ENCODE assay signal across 10 cellular contexts in genomic region chr5:138605254-138605972, GRCh38. TPM values are rescaled to one million over a fixed set of nuclear protein-coding genes. Genes with fewer than 3 reads are reported as not detected.
DNase-seq lines count a peak whose midpoint lies in the region; ATAC-seq and TF ChIP-seq lines count a peak whose summit lies in the region.
"Had no signal": no experiment of that assay in that cellular context is flagged by ENCODE, and none has a peak within 500 bp of the region (broad histone marks: within the 10 kb centered on the region; RNA-seq: fewer than 3 reads in every experiment).

No MANE protein-coding gene starts in this region.

- H3K4me2 ChIP-seq in MM.1S (ENCODE audit: low read depth, low read length): peak overlapping the region; percentile 18; the same call in 1 of the 2 replicates

- no peaks in the 10 kb centered on the region for H3K36me3 ChIP-seq in MM.1S (replicated peaks; ENCODE audit: insufficient read depth, low read length)

- H3K4me1 ChIP-seq in MM.1S (ENCODE audit: low read length): peaks cover 25% of the 10 kb centered on the region

- H3K27ac Mint-ChIP-seq in nephron: peak overlapping the region; percentile 19 to 67 (median 53)

- no peaks in the 10 kb centered on the region for H3K9me2 ChIP-seq in MM.1S (replicated peaks; ENCODE audit: insufficient read depth, low read length)

- no peaks in the 10 kb centered on the region for H3K36me3 Mint-ChIP-seq in nephron (ENCODE audit: low read depth)

- no peaks in the 10 kb centered on the region for H3K9me3 Mint-ChIP-seq in nephron

- no peak overlapping the region for H2AFZ ChIP-seq in MM.1S (ENCODE audit: low read length)

- TF ChIP-seq CTCF in MM.1S (IDR thresholded peaks at IDR 0.05; ENCODE audit: low read length): no peak
- no peak for TF ChIP-seq CTCF in nephron (IDR thresholded peaks at IDR 0.05; ENCODE audit: unreplicated experiment in 3 of 3)
- no peak for TF ChIP-seq CTCF in dorsolateral prefrontal cortex (IDR thresholded peaks at IDR 0.05 in 54 of 56, conservative IDR thresholded peaks at IDR 0.05 in 2 of 56; ENCODE audit: low read depth in 1 of 56, partially characterized antibody in 56 of 56)

- peak; percentile 70 for ATAC-seq in GM18870 (IDR thresholded peaks at IDR 0.05; ENCODE audit: unreplicated experiment)
- ATAC-seq in GM21723 (IDR thresholded peaks at IDR 0.05; ENCODE audit: unreplicated experiment): peak; percentile 56

- H3K27me3 Mint-ChIP-seq in nephron (ENCODE audit: low read depth): no peaks in the 10 kb centered on the region

- no peaks in the 10 kb centered on the region for H4K20me1 ChIP-seq in MM.1S (ENCODE audit: insufficient read depth, low read length)

- peak; percentile 48 for DNase-seq in MM.1S
- no peak for DNase-seq in NCI-H1092 (lab: John Stamatoyannopoulos, UW)
- no peak for DNase-seq in dorsolateral prefrontal cortex
- no peak for DNase-seq in H4 (ENCODE audit: low spot score)
- DNase-seq in NCI-H2196 (lab: John Stamatoyannopoulos, UW; ENCODE audit: unreplicated experiment): no peak

- H3K9me3 ChIP-seq in MM.1S (replicated peaks; ENCODE audit: insufficient read depth, low read length): no peaks in the 10 kb centered on the region

- H3K27me3 ChIP-seq in MM.1S (replicated peaks; ENCODE audit: insufficient read depth, low read length) (no peaks in the 10 kb centered on the region), dorsolateral prefrontal cortex (no peaks in the 10 kb centered on the region)

- H3F3A ChIP-seq in MM.1S (ENCODE audit: insufficient read depth, low read length): no peaks in the 10 kb centered on the region

- H3K4me3 ChIP-seq in MM.1S (ENCODE audit: low read length): no peak overlapping the region
- no peak overlapping the region for H3K4me3 ChIP-seq in dorsolateral prefrontal cortex
- H3K4me3 ChIP-seq: SK-N-MC, skin epidermis had no signal

- peaks cover 77% of the 10 kb centered on the region for H3K4me1 Mint-ChIP-seq in nephron

- H3K4me3 Mint-ChIP-seq in nephron: no peak overlapping the region

- H3K9ac ChIP-seq in MM.1S (ENCODE audit: low read length): no peak overlapping the region

- intact Hi-C loops in dorsolateral prefrontal cortex (cut with DNase I): no loop called here

- H3K27ac ChIP-seq in MM.1S (ENCODE audit: low read length) (peak overlapping the region; percentile 1; the same call in 1 of the 2 replicates), dorsolateral prefrontal cortex (no peak overlapping the region)
- H3K27ac ChIP-seq: SK-N-MC, skin epidermis had no signal

- H3K79me2 ChIP-seq in MM.1S (ENCODE audit: low read length): no peaks in the 10 kb centered on the region

RNA-seq across cellular contexts. Expression of gene HSPA9, which starts 30.2 kb away (rescaled TPM):
- 100 to 1,000 TPM; 167 to 280 (median 215) TPM for total RNA-seq in dorsolateral prefrontal cortex
- total RNA-seq in H4 (2014; rRNA removed; shearing (Covaris generic)): 647 and 690 TPM in 2 replicates
